Comparison of ENCODE assay signal across 13 cellular contexts in the genomic region with DNA sequence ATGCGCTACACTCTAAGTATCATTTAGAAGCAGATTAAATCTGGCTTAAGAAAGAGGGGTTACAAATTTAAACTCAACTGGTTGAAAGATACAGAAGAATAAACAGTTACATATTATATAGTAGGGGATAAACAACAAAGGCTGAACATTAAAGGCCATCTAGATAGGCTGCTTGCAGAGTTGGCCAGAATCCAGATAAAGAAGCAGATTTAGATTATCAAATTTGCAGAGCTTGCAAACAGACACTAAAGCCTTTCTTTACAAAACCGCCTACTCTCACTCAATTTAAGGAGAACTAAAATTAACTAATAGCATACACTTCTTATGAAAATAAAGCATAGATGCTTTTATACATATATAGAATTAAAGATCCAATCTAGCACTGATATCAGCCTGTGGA.
A peak's percentile ranks its signal among the peaks of the same experiment; 100 is the strongest.
DNase-seq lines count a peak whose midpoint lies in the region; ATAC-seq, FAIRE-seq and TF ChIP-seq lines count a peak whose summit lies in the region.
"Had no signal": no experiment of that assay in that cellular context is flagged by ENCODE, and none has a peak within 500 bp of the region (broad histone marks: within the 10 kb centered on the region; RNA-seq: fewer than 3 reads in every experiment).

No MANE protein-coding gene starts in this region.

- 68 to 78% (median 71%) methylated on average over 2 of the region's 2 CpGs for WGBS in heart left ventricle, 4 donors
- 33 to 41% methylated on average over 2 of the region's 2 CpGs for WGBS in pancreas, 2 donors

- peaks cover 2% of the 10 kb centered on the region for H3K4me1 Mint-ChIP-seq in CD14-positive monocyte

- no peaks in the 10 kb centered on the region for H3K9me3 ChIP-seq in heart left ventricle
- no peaks in the 10 kb centered on the region for H3K9me3 ChIP-seq in colonic mucosa
- H3K9me3 ChIP-seq in pancreas: no peaks in the 10 kb centered on the region
- H3K9me3 ChIP-seq in uterus: no peaks in the 10 kb centered on the region
- H3K9me3 ChIP-seq: BLaER1 had no signal

- no peak for DNase-seq in heart left ventricle
- no peak for DNase-seq in left cardiac atrium
- no peak for DNase-seq in colonic mucosa
- DNase-seq in pancreas: no peak
- DNase-seq in uterus: no peak
- no peak for DNase-seq in CD14-positive monocyte (ENCODE audit: low spot score)
- no peak for DNase-seq in UCSD-AML1 (lab: John Stamatoyannopoulos, UW; ENCODE audit: unreplicated experiment)
- DNase-seq: activated CD8-positive, alpha-beta T cell treated with anti-CD3 and anti-CD28 coated beads for 36 hours; activated naive CD8-positive, alpha-beta T cell treated with anti-CD3 and anti-CD28 coated beads, Interleukin-2, amount 50 U/mL, for 24 hours; KBM-7; NCI-H446 treated with DMSO at 0.1 percent for 48 hours had no signal

- TF ChIP-seq CTCF in heart left ventricle (IDR thresholded peaks at IDR 0.05): no peak
- TF ChIP-seq CTCF in colonic mucosa (IDR thresholded peaks at IDR 0.05): no peak
- TF ChIP-seq CTCF in pancreas (IDR thresholded peaks at IDR 0.05): no peak
- no peak for TF ChIP-seq CTCF in uterus (IDR thresholded peaks at IDR 0.05)
- no peak for TF ChIP-seq CTCF in CD14-positive monocyte (IDR thresholded peaks at IDR 0.05)

- peak; percentile 26 for FAIRE-seq in pancreas (lab: Jason Lieb, UNC)

- H3K36me3 Mint-ChIP-seq in CD14-positive monocyte: peaks cover 22 to 29% of the 10 kb centered on the region in 2 donors

- H3K27ac ChIP-seq in heart left ventricle (peak overlapping the region; percentile 6 to 89 (median 69)), colonic mucosa (peak overlapping the region; percentile 10), pancreas (peak overlapping the region; percentile 65 to 83 (median 76)), uterus (peak overlapping the region; percentile 96 to 97)
- H3K27ac ChIP-seq: BLaER1 had no signal

- H3K4me1 ChIP-seq in heart left ventricle (peaks cover 5 to 89% (median 49%) of the 10 kb centered on the region in 12 donors), colonic mucosa (no peaks in the 10 kb centered on the region), pancreas (peaks cover 30 to 72% (median 43%) of the 10 kb centered on the region in 3 donors), uterus (peaks cover 0 to 18% of the 10 kb centered on the region in 2 donors)
- H3K4me1 ChIP-seq: BLaER1 had no signal

- TF ChIP-seq POLR2A in heart left ventricle (IDR thresholded peaks at IDR 0.05): no peak
- no peak for TF ChIP-seq POLR2A in uterus (IDR thresholded peaks at IDR 0.05)

- ATAC-seq in heart left ventricle: no peak
- ATAC-seq in left cardiac atrium: no peak
- ATAC-seq in pancreas: peak; percentile 33 to 50 (median 36)
- no peak for ATAC-seq in HG02678 (IDR thresholded peaks at IDR 0.05; ENCODE audit: unreplicated experiment)
- ATAC-seq: activated CD8-positive, alpha-beta T cell treated with anti-CD3 and anti-CD28 coated beads for 36 hours; activated naive CD8-positive, alpha-beta T cell treated with anti-CD3 and anti-CD28 coated beads, Interleukin-2, amount 50 U/mL, for 24 hours had no signal

- H3K4me3 ChIP-seq in heart left ventricle (peak overlapping the region in 1 of 12 donors; percentile 14), colonic mucosa (no peak overlapping the region), pancreas (peak overlapping the region in 1 of 4 donors; percentile 4), uterus (peak overlapping the region in 1 of 2 donors; percentile 1)
- H3K4me3 ChIP-seq: BLaER1 had no signal

- H3K27me3 ChIP-seq in heart left ventricle (no peaks in the 10 kb centered on the region), colonic mucosa (no peaks in the 10 kb centered on the region), pancreas (no peaks in the 10 kb centered on the region), uterus (no peaks in the 10 kb centered on the region)
- H3K27me3 ChIP-seq: BLaER1 had no signal

- H3K4me3 Mint-ChIP-seq in CD14-positive monocyte: no peak overlapping the region
- H3K4me3 Mint-ChIP-seq: activated CD8-positive, alpha-beta T cell treated with anti-CD3 and anti-CD28 coated beads for 36 hours; activated naive CD8-positive, alpha-beta T cell treated with anti-CD3 and anti-CD28 coated beads, Interleukin-2, amount 50 U/mL, for 24 hours had no signal

- H3K9ac ChIP-seq in colonic mucosa (ENCODE audit: low read depth in 2 of 2, low read length in 2 of 2): no peak overlapping the region
- H3K9ac ChIP-seq: BLaER1 had no signal

- H3K27ac Mint-ChIP-seq in CD14-positive monocyte: no peak overlapping the region
- H3K27ac Mint-ChIP-seq: activated CD8-positive, alpha-beta T cell treated with anti-CD3 and anti-CD28 coated beads for 36 hours; activated naive CD8-positive, alpha-beta T cell treated with anti-CD3 and anti-CD28 coated beads, Interleukin-2, amount 50 U/mL, for 24 hours had no signal

- H3K27me3 Mint-ChIP-seq in CD14-positive monocyte (ENCODE audit: low read depth in 3 of 3): peaks cover 0 to 1% (median 0%) of the 10 kb centered on the region in 3 donors
- H3K27me3 Mint-ChIP-seq: activated CD8-positive, alpha-beta T cell treated with anti-CD3 and anti-CD28 coated beads for 36 hours; activated naive CD8-positive, alpha-beta T cell treated with anti-CD3 and anti-CD28 coated beads, Interleukin-2, amount 50 U/mL, for 24 hours had no signal

- peaks cover 0 to 51% (median 46%) of the 10 kb centered on the region in 9 donors for H3K36me3 ChIP-seq in heart left ventricle
- no peaks in the 10 kb centered on the region for H3K36me3 ChIP-seq in colonic mucosa
- H3K36me3 ChIP-seq in pancreas: peaks cover 0 to 4% (median 4%) of the 10 kb centered on the region in 3 donors
- no peaks in the 10 kb centered on the region for H3K36me3 ChIP-seq in uterus
- H3K36me3 ChIP-seq: BLaER1 had no signal

- intact Hi-C loops in heart left ventricle (cut with DNase I): loop anchor here in 7 of 10 donors (5.0 to 10.0 kb wide), 8 partner anchors 54 to 447 kb away; a partner anchor contains a TSS
- intact Hi-C loops in left cardiac atrium (cut with DNase I): loop anchor here in 1 of 2 donors (10.0 kb wide), 1 partner anchor 73 kb away; no protein-coding TSS in a partner anchor
- intact Hi-C loops in colonic mucosa (cut with DNase I): no loop called here
- intact Hi-C loops in pancreas (cut with DNase I): no loop called here
- intact Hi-C loops in uterus (cut with DNase I; ENCODE audit: low total_unique reads): loop anchor here (10.0 kb wide), 1 partner anchor 47 kb away; no protein-coding TSS in a partner anchor
- intact Hi-C loops in CD14-positive monocyte (cut with micrococcal nuclease): no loop called here

- H3K9me3 Mint-ChIP-seq in CD14-positive monocyte: no peaks in the 10 kb centered on the region
- H3K9me3 Mint-ChIP-seq: activated CD8-positive, alpha-beta T cell treated with anti-CD3 and anti-CD28 coated beads for 36 hours; activated naive CD8-positive, alpha-beta T cell treated with anti-CD3 and anti-CD28 coated beads, Interleukin-2, amount 50 U/mL, for 24 hours had no signal

Comparison
In these comparisons a context has a peak if more than half of its experiments do, and no peak if none do; other contexts are left out.
1. ATAC-seq: peak in pancreas (4 of 4); none in heart left ventricle (0 of 4), left cardiac atrium (0 of 2) and HG02678 (single experiment).
2. H3K27ac ChIP-seq: peak in every context shown above with its lines; median percentile 96 in uterus; 76 in pancreas; 69 in heart left ventricle; 10 in colonic mucosa.
3. intact Hi-C loops: an anchor here in heart left ventricle (5.0 to 10.0 kb wide) and uterus (10.0 kb wide); none called in colonic mucosa, pancreas and CD14-positive monocyte.